1 cellular context compared by ENCODE assay signal in genomic region chr11:20084921-20085814, GRCh38.
TF ChIP-seq lines count a peak whose summit lies in the region.

No MANE protein-coding gene starts in this region.

TF ChIP-seq in HepG2, 621 proteins besides CTCF, POLR2A, EP300 and RAD21 (continued from another document and continues in another):
- TF ChIP-seq ZNF841 (CRISPR knock-in tag; IDR thresholded peaks at IDR 0.05; ENCODE audit: borderline replicate concordance) (no peak), RFXANK (CRISPR knock-in tag; IDR thresholded peaks at IDR 0.05) (no peak), MYC (CRISPR knock-in tag; IDR thresholded peaks at IDR 0.05; ENCODE audit: borderline replicate concordance) (no peak), PCBP2 (optimal IDR thresholded peaks at IDR 0.05; ENCODE audit: low read depth, low read length, poor library complexity, severe bottlenecking) (no peak), HINFP (CRISPR knock-in tag; IDR thresholded peaks at IDR 0.05; ENCODE audit: low read depth) (no peak), THRA (CRISPR knock-in tag; IDR thresholded peaks at IDR 0.05; ENCODE audit: borderline replicate concordance) (0 out of 2 replicates have a peak, but pooled peaks have one; percentile 5), KLF11 (CRISPR knock-in tag; IDR thresholded peaks at IDR 0.05) (no peak), FOXJ3 (CRISPR knock-in tag; IDR thresholded peaks at IDR 0.05; ENCODE audit: borderline replicate concordance) (0 out of 2 replicates have a peak, but pooled peaks have one; percentile 11), SNAPC2 (CRISPR knock-in tag; IDR thresholded peaks at IDR 0.05) (peak; percentile 62; the same call in 1 of the 2 replicates), KAT2B (IDR thresholded peaks at IDR 0.05; ENCODE audit: borderline replicate concordance, low read depth, low read length) (no peak), ZNF773 (CRISPR knock-in tag; IDR thresholded peaks at IDR 0.05; ENCODE audit: borderline replicate concordance) (no peak), NR3C1 (CRISPR knock-in tag; IDR thresholded peaks at IDR 0.05) (no peak), NFYC (CRISPR knock-in tag; IDR thresholded peaks at IDR 0.05) (no peak), SIN3B (IDR thresholded peaks at IDR 0.05; ENCODE audit: low read length) (no peak), SRSF4 (IDR thresholded peaks at IDR 0.05; ENCODE audit: low read depth, low read length, poor library complexity, severe bottlenecking) (no peak), CREB3 (CRISPR knock-in tag; IDR thresholded peaks at IDR 0.05) (no peak), SNAI1 (CRISPR knock-in tag; IDR thresholded peaks at IDR 0.05; ENCODE audit: borderline replicate concordance) (no peak), ATRX (CRISPR knock-in tag; IDR thresholded peaks at IDR 0.05; ENCODE audit: borderline replicate concordance) (no peak), ATF2 (CRISPR knock-in tag; IDR thresholded peaks at IDR 0.05) (no peak), ZBTB1 (CRISPR knock-in tag; IDR thresholded peaks at IDR 0.05; ENCODE audit: borderline replicate concordance) (no peak), ZNF234 (CRISPR knock-in tag; conservative IDR thresholded peaks at IDR 0.05) (no peak), ZNF800 (CRISPR knock-in tag; IDR thresholded peaks at IDR 0.05) (no peak), ONECUT2 (CRISPR knock-in tag; IDR thresholded peaks at IDR 0.05) (no peak), TFDP2 (CRISPR knock-in tag; IDR thresholded peaks at IDR 0.05) (no peak), AHR (CRISPR knock-in tag; IDR thresholded peaks at IDR 0.05) (no peak), AHDC1 (CRISPR knock-in tag; IDR thresholded peaks at IDR 0.05; ENCODE audit: borderline replicate concordance) (peak; percentile 67; the same call in 1 of the 2 replicates), RNF219 (CRISPR knock-in tag; IDR thresholded peaks at IDR 0.05) (no peak), NFAT5 (CRISPR knock-in tag; IDR thresholded peaks at IDR 0.05) (no peak), HHEX (CRISPR knock-in tag; IDR thresholded peaks at IDR 0.05) (no peak), ZNF30 (CRISPR knock-in tag; IDR thresholded peaks at IDR 0.05) (no peak), ZNF160 (CRISPR knock-in tag; IDR thresholded peaks at IDR 0.05) (no peak), TSC22D2 (CRISPR knock-in tag; IDR thresholded peaks at IDR 0.05; ENCODE audit: borderline replicate concordance) (no peak)
